Comparison of ENCODE assay signal across 1 cellular context in genomic region chr10:130137659-130138478, GRCh38.
TF ChIP-seq lines count a peak whose summit lies in the region.

No MANE protein-coding gene starts in this region.

TF ChIP-seq in K562, 482 proteins besides CTCF, POLR2A, EP300 and RAD21:
- TF ChIP-seq RBBP5 (IDR thresholded peaks at IDR 0.05; ENCODE audit: borderline replicate concordance, insufficient read depth, low read length, poor library complexity, severe bottlenecking) (peak; percentile 47), RFX5 (IDR thresholded peaks at IDR 0.05; ENCODE audit: low read depth, low read length) (no peak), HDAC1 (IDR thresholded peaks at IDR 0.05) (peak in 1 of 2 experiments; percentile 24; a peak in 1 of 4 replicates)
